ENCODE assay signal across 18 cellular contexts in the genomic region with DNA sequence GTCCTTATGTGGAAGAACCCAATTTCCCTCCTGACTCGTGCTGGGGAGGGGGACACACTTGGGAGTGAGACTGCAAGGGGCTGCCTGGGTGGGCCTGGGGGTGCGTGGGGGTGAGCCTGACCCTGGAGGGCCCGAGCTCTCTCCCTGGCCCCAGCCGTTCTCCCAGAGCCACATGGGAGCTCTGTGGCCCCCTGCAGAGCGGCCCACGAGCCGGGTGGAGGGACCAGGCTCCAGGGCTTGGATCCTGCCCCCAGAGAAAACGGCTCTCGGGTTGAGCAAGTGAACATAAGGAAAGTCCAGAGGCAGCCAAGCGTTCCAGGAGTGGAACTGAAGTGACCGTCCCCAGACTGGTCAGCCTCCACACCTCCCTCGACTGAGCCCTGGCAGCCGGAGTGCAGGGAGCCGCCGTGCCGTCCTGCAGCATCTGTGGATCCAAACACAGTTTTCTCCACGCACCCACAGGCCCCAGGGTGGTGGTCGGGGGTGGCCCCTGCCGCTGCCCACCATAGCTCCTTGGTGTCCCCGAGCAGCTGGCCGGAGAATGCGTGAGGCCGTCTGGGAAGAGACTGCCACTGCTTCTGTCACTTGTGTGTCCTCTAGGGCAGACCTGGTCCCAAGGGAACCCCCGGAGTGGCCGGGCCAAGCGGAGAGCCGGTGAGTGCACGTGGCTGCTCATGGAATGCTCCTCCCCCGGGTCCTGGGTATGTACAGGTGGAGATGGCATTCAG. TPM values are rescaled to one million over a fixed set of nuclear protein-coding genes. Genes with fewer than 3 reads are reported as not detected.
DNase-seq lines count a peak whose midpoint lies in the region; ATAC-seq, FAIRE-seq and TF ChIP-seq lines count a peak whose summit lies in the region.
"Had no signal": no experiment of that assay in that cellular context is flagged by ENCODE, and none has a peak within 500 bp of the region (broad histone marks: within the 10 kb centered on the region; RNA-seq: fewer than 3 reads in every experiment).

No MANE protein-coding gene starts in this region.

- H3K4me2 ChIP-seq in HepG2 (ENCODE audit: low read depth, low read length) (no peak overlapping the region), Karpas-422 (ENCODE audit: low read depth, low read length, poor library complexity, severe bottlenecking) (peak overlapping the region; percentile 77), mesenchymal stem cell (ENCODE audit: low read length, poor library complexity, severe bottlenecking) (no peak overlapping the region)
- H3K4me2 ChIP-seq: KMS-11, SK-N-SH had no signal

- no peak for TF ChIP-seq RAD21 in HepG2 (CRISPR knock-in tag; IDR thresholded peaks at IDR 0.05)

- H3K18ac ChIP-seq in mesenchymal stem cell (ENCODE audit: low read depth in 1 of 2, low read length in 2 of 2), result no peak overlapping the region

- no peak overlapping the region for H3K14ac ChIP-seq in mesenchymal stem cell (ENCODE audit: low read length in 2 of 2)

- no peak overlapping the region for H2BK120ac ChIP-seq in mesenchymal stem cell (ENCODE audit: low read depth, low read length)

- POLR2A ChIA-PET in HepG2 (lab: Yijun Ruan, JAX), result no interaction called here

- H3K9ac ChIP-seq in HepG2 (ENCODE audit: insufficient read depth, low read depth, low read length) (no peak overlapping the region), Karpas-422 (ENCODE audit: low read length) (peak overlapping the region; percentile 81), mesenchymal stem cell (ENCODE audit: low read length) (no peak overlapping the region)
- H3K9ac ChIP-seq: KMS-11, SK-N-SH had no signal

- TF ChIP-seq CTCF in HepG2 (CRISPR knock-in tag; IDR thresholded peaks at IDR 0.05), result no peak
- no peak for TF ChIP-seq CTCF in right lobe of liver (IDR thresholded peaks at IDR 0.05)
- TF ChIP-seq CTCF in progenitor cell of endocrine pancreas (IDR thresholded peaks at IDR 0.05; ENCODE audit: unreplicated experiment), result no peak

- no peak overlapping the region for H3K4me3 Mint-ChIP-seq in progenitor cell of endocrine pancreas (ENCODE audit: low read depth)
- no peak overlapping the region for H3K4me3 Mint-ChIP-seq in stimulated activated naive CD8-positive, alpha-beta T cell treated with anti-CD3 and anti-CD28 coated beads, Interleukin-15, amount 100 ng/mL, for 72 hours
- H3K4me3 Mint-ChIP-seq: CD8-positive, alpha-beta T cell had no signal

- H2BK15ac ChIP-seq in mesenchymal stem cell (ENCODE audit: low read depth, poor library complexity, severe bottlenecking), result no peak overlapping the region

- H3K9me3 ChIP-seq in HepG2 (ENCODE audit: low read length) (no peaks in the 10 kb centered on the region), right lobe of liver (no peaks in the 10 kb centered on the region), Karpas-422 (ENCODE audit: low read length) (no peaks in the 10 kb centered on the region), mesenchymal stem cell (ENCODE audit: control insufficient read depth, low read length) (no peaks in the 10 kb centered on the region)
- H3K9me3 ChIP-seq: SK-N-SH had no signal

- no peak overlapping the region for H3K27ac ChIP-seq in HepG2 (ENCODE audit: extremely low read length, insufficient read depth, low read length)
- H3K27ac ChIP-seq in right lobe of liver, result no peak overlapping the region
- H3K27ac ChIP-seq in Karpas-422 (ENCODE audit: low read length), result peak overlapping the region; percentile 97
- no peak overlapping the region for H3K27ac ChIP-seq in mesenchymal stem cell (ENCODE audit: low read length, poor library complexity, severe bottlenecking)
- H3K27ac ChIP-seq: KMS-11 had no signal

- no peaks in the 10 kb centered on the region for H3K36me3 Mint-ChIP-seq in progenitor cell of endocrine pancreas (ENCODE audit: insufficient read depth)
- H3K36me3 Mint-ChIP-seq: CD8-positive, alpha-beta T cell had no signal

- 82% methylated on average over 20 of the region's 29 CpGs for WGBS in HepG2 (ENCODE audit: low lambda C conversion rate)
- no CpG with 5 or more reads among the region's 29 CpGs for WGBS in right lobe of liver (ENCODE audit: insufficient coverage, low coverage, low lambda C conversion rate, missing lambda C conversion rate)
- WGBS in mesenchymal stem cell, result 86% methylated on average over 29 of the region's 29 CpGs

- peaks cover 4% of the 10 kb centered on the region for H3K4me1 Mint-ChIP-seq in progenitor cell of endocrine pancreas (ENCODE audit: low read depth)
- peaks cover 7% of the 10 kb centered on the region for H3K4me1 Mint-ChIP-seq in stimulated activated naive CD8-positive, alpha-beta T cell treated with anti-CD3 and anti-CD28 coated beads, Interleukin-15, amount 100 ng/mL, for 72 hours

- no peak overlapping the region for H2BK5ac ChIP-seq in mesenchymal stem cell (ENCODE audit: low read depth, low read length, poor library complexity, severe bottlenecking)

- no peak for DNase-seq in HepG2 (ENCODE audit: low spot score)
- no peak for DNase-seq in right lobe of liver
- DNase-seq in Karpas-422, result no peak
- DNase-seq in mesenchymal stem cell, result no peak
- DNase-seq in progenitor cell of endocrine pancreas (ENCODE audit: low spot score, unreplicated experiment), result no peak
- no peak for DNase-seq in stimulated activated naive CD8-positive, alpha-beta T cell treated with anti-CD3 and anti-CD28 coated beads, Interleukin-15, amount 100 ng/mL, for 72 hours
- DNase-seq: ACHN, C1 segment of cervical spinal cord, EL, GF-D8, NCI-H1105 treated with DMSO at 0.1 percent for 48 hours, NCI-H187 treated with DMSO at 0.1 percent for 48 hours, NCI-H69, SIG-M5, SK-N-SH had no signal

- H3K4ac ChIP-seq in mesenchymal stem cell (ENCODE audit: low read depth in 1 of 2, low read length in 2 of 2), result no peak overlapping the region

- H4K8ac ChIP-seq in mesenchymal stem cell (ENCODE audit: low read length), result no peak overlapping the region

- H4K91ac ChIP-seq in mesenchymal stem cell (ENCODE audit: low read length), result peak overlapping the region; percentile 11

- in situ Hi-C loops in HepG2 (cut with HindIII; ENCODE audit: extremely low pct_ligation_motif_present, low pct_unique_long_range_greater_than_20kb), result no loop called here

- H3K27me3 ChIP-seq in HepG2 (ENCODE audit: control insufficient read depth in 1 of 2, insufficient read depth in 2 of 2, low read length in 2 of 2) (no peaks in the 10 kb centered on the region), right lobe of liver (no peaks in the 10 kb centered on the region), Karpas-422 (ENCODE audit: low read length) (no peaks in the 10 kb centered on the region), mesenchymal stem cell (ENCODE audit: control insufficient read depth in 1 of 2, insufficient read depth in 1 of 2, low read length in 2 of 2) (peaks cover 0 to 34% of the 10 kb centered on the region in 2 experiments)

- no peak overlapping the region for H3K27ac Mint-ChIP-seq in progenitor cell of endocrine pancreas
- H3K27ac Mint-ChIP-seq in stimulated activated naive CD8-positive, alpha-beta T cell treated with anti-CD3 and anti-CD28 coated beads, Interleukin-15, amount 100 ng/mL, for 72 hours, result no peak overlapping the region
- H3K27ac Mint-ChIP-seq: CD8-positive, alpha-beta T cell had no signal

- H3K4me3 ChIP-seq in HepG2 (replicated peaks in 1 of 3; ENCODE audit: insufficient read depth in 1 of 3, low read depth in 2 of 3, low read length in 3 of 3), result no peak overlapping the region
- H3K4me3 ChIP-seq in right lobe of liver, result no peak overlapping the region
- H3K4me3 ChIP-seq in Karpas-422 (ENCODE audit: low read length), result no peak overlapping the region
- no peak overlapping the region for H3K4me3 ChIP-seq in mesenchymal stem cell (ENCODE audit: insufficient read depth in 1 of 2, low read depth in 1 of 2, low read length in 2 of 2)

- no peaks in the 10 kb centered on the region for H3K27me3 Mint-ChIP-seq in progenitor cell of endocrine pancreas
- H3K27me3 Mint-ChIP-seq in stimulated activated naive CD8-positive, alpha-beta T cell treated with anti-CD3 and anti-CD28 coated beads, Interleukin-15, amount 100 ng/mL, for 72 hours, result no peaks in the 10 kb centered on the region

- no peak overlapping the region for H2AK5ac ChIP-seq in mesenchymal stem cell (ENCODE audit: low read length, severe bottlenecking)

- H3K4me1 ChIP-seq in HepG2 (ENCODE audit: insufficient read depth, low read length) (peaks cover 37% of the 10 kb centered on the region), right lobe of liver (peaks cover 0 to 19% (median 5%) of the 10 kb centered on the region in 4 donors), Karpas-422 (ENCODE audit: low read length) (peaks cover 87% of the 10 kb centered on the region), mesenchymal stem cell (ENCODE audit: control insufficient read depth, insufficient read depth, low read depth, low read length) (peaks cover 30% of the 10 kb centered on the region)

- ATAC-seq in HepG2, result no peak
- ATAC-seq in right lobe of liver, result no peak
- no peak for ATAC-seq in HG03469 (IDR thresholded peaks at IDR 0.05; ENCODE audit: unreplicated experiment)
- ATAC-seq in stimulated activated naive CD8-positive, alpha-beta T cell treated with anti-CD3 and anti-CD28 coated beads, Interleukin-15, amount 100 ng/mL, for 72 hours, result no peak
- ATAC-seq: CD8-positive, alpha-beta T cell had no signal

- H3K79me1 ChIP-seq in mesenchymal stem cell (replicated peaks; ENCODE audit: low read length, poor library complexity, severe bottlenecking), result no peaks in the 10 kb centered on the region

- no peak for FAIRE-seq in HepG2 (lab: Jason Lieb, UNC)

- H3K36me3 ChIP-seq in HepG2 (replicated peaks in 1 of 2; ENCODE audit: control insufficient read depth in 1 of 2, insufficient read depth in 2 of 2, low read length in 2 of 2) (peaks cover 7 to 9% of the 10 kb centered on the region in 2 experiments; a peak in 3 of 5 replicates), right lobe of liver (no peaks in the 10 kb centered on the region), Karpas-422 (ENCODE audit: insufficient read depth, low read length) (no peaks in the 10 kb centered on the region), mesenchymal stem cell (ENCODE audit: control insufficient read depth in 1 of 2, insufficient read depth in 2 of 2, low read depth in 1 of 2, low read length in 2 of 2) (no peaks in the 10 kb centered on the region)

- BruUV-seq in HepG2 (replicated peaks; lab: Mats Ljungman, UMichigan), result no TSS peak

- H3K23ac ChIP-seq in mesenchymal stem cell (ENCODE audit: low read length in 2 of 2), result no peak overlapping the region

- TF ChIP-seq EP300 in HepG2 (IDR thresholded peaks at IDR 0.05; ENCODE audit: low read depth in 2 of 2, low read length in 2 of 2) (no peak), HepG2 (CRISPR knock-in tag; IDR thresholded peaks at IDR 0.05; ENCODE audit: borderline replicate concordance) (no peak)

- no peak overlapping the region for H2AFZ ChIP-seq in HepG2 (ENCODE audit: low read length)
- no peak overlapping the region for H2AFZ ChIP-seq in Karpas-422 (ENCODE audit: low read length)
- H2AFZ ChIP-seq in mesenchymal stem cell (ENCODE audit: low read depth, low read length), result no peak overlapping the region

- intact Hi-C loops in HepG2 (cut with micrococcal nuclease; ENCODE audit: unreplicated experiment) (no loop called here), right lobe of liver (cut with DNase I) (loop anchor here in 1 of 2 donors (10.0 kb wide), 1 partner anchor 177 kb away; the partner anchor contains the start of gene BHLHE23)

- H2BK12ac ChIP-seq in mesenchymal stem cell (ENCODE audit: low read length in 2 of 2), result no peak overlapping the region

- H3K9me2 ChIP-seq in Karpas-422 (replicated peaks; ENCODE audit: insufficient read depth, low read length), result no peaks in the 10 kb centered on the region
- H3K9me2 ChIP-seq: SK-N-SH had no signal

- H4K20me1 ChIP-seq in HepG2 (ENCODE audit: insufficient read depth, low read length) (no peaks in the 10 kb centered on the region; the same call in 1 of the 2 replicates), Karpas-422 (ENCODE audit: insufficient read depth, low read depth, low read length) (no peaks in the 10 kb centered on the region)

- TF ChIP-seq POLR2A in HepG2 (IDR thresholded peaks at IDR 0.05; ENCODE audit: insufficient read depth in 1 of 2, low read depth in 2 of 2, low read length in 2 of 2) (no peak), right lobe of liver (IDR thresholded peaks at IDR 0.05) (no peak)

- H3K9me3 Mint-ChIP-seq in progenitor cell of endocrine pancreas (ENCODE audit: low read depth), result no peaks in the 10 kb centered on the region
- H3K9me3 Mint-ChIP-seq in stimulated activated naive CD8-positive, alpha-beta T cell treated with anti-CD3 and anti-CD28 coated beads, Interleukin-15, amount 100 ng/mL, for 72 hours, result no peaks in the 10 kb centered on the region
- H3K9me3 Mint-ChIP-seq: CD8-positive, alpha-beta T cell had no signal

- CTCF ChIA-PET in HepG2 (lab: Yijun Ruan, JAX; ENCODE audit: low intra/inter-chr PET ratio, low total read pairs), result no interaction called here

- H3K79me2 ChIP-seq in HepG2 (ENCODE audit: insufficient read depth, low read length), result no peaks in the 10 kb centered on the region
- no peaks in the 10 kb centered on the region for H3K79me2 ChIP-seq in Karpas-422 (ENCODE audit: low read length)

RNA-seq across cellular contexts. Expression of gene COL9A3, which starts 10.6 kb away (rescaled TPM):
- total RNA-seq in HepG2 (2016; rRNA removed; fragmentation: Illumina TruSeq; extraction: Trizol) (53.3 and 204 TPM in 2 replicates), right lobe of liver (1 to 10 TPM; 1.5 to 7.6 (median 3.5) TPM), progenitor cell of endocrine pancreas (81.5 and 84.3 TPM in 2 replicates)
- total RNA-seq in HepG2 (2016; cell fraction: cytosol; rRNA removed; fragmentation: Illumina TruSeq; extraction: Trizol; ENCODE audit: low read depth), result 13.9 and 15.8 TPM in 2 replicates
- total RNA-seq in HepG2 (2016; cell fraction: insoluble cytoplasmic fraction; rRNA removed; fragmentation: Illumina TruSeq; extraction: Trizol), result 48.0 and 215 TPM in 2 replicates
- 19.3 and 20.8 TPM in 2 replicates for total RNA-seq in HepG2 (2016; cell fraction: membrane; rRNA removed; fragmentation: Illumina TruSeq; extraction: Trizol)
- total RNA-seq in HepG2 (2016; cell fraction: nucleus; rRNA removed; fragmentation: Illumina TruSeq; extraction: Trizol), result 216 and 254 TPM in 2 replicates
- 155 and 175 TPM in 2 replicates for polyA plus RNA-seq in HepG2 (2011; rRNA removed)
- 84.5 and 113 TPM in 2 replicates for polyA plus RNA-seq in HepG2 (2011; cell fraction: cytosol; rRNA removed)
- 1,291 and 1,782 TPM in 2 replicates for polyA plus RNA-seq in HepG2 (2011; cell fraction: nucleus; rRNA removed)
- polyA plus RNA-seq in HepG2 (2012), result 79.9 and 172 TPM in 2 replicates
- polyA plus RNA-seq in HepG2 (2016; cell fraction: cytosol; fragmentation: Illumina TruSeq; extraction: Trizol; ENCODE audit: low read depth), result 9.2 and 9.5 TPM in 2 replicates
- 55.1 and 66.2 TPM in 2 replicates for polyA plus RNA-seq in HepG2 (2016; cell fraction: insoluble cytoplasmic fraction; fragmentation: Illumina TruSeq; extraction: Trizol; ENCODE audit: low read depth)
- 17.0 and 20.1 TPM in 2 replicates for polyA plus RNA-seq in HepG2 (2016; cell fraction: membrane; fragmentation: Illumina TruSeq; extraction: Trizol; ENCODE audit: low read depth)
- polyA plus RNA-seq in HepG2 (2016; cell fraction: nucleus; fragmentation: Illumina TruSeq; extraction: Trizol; ENCODE audit: insufficient read depth, low read depth), result 637 and 662 TPM in 2 replicates
- 5.1 and 12.2 TPM in 2 replicates for polyA minus RNA-seq in HepG2 (2011; rRNA and poly(A)+ RNA removed; ENCODE audit: low replicate concordance)
- polyA minus RNA-seq in HepG2 (2011; cell fraction: cytosol; rRNA and poly(A)+ RNA removed), result 23.0 and 25.3 TPM in 2 replicates
- 56.8 and 67.0 TPM in 2 replicates for polyA minus RNA-seq in HepG2 (2011; cell fraction: nucleus; rRNA and poly(A)+ RNA removed)
- total RNA-seq in Karpas-422 (2014; rRNA removed; shearing (Covaris generic); ENCODE audit: low replicate concordance), result 41.2 and 87.5 TPM in 2 replicates
- polyA plus RNA-seq in mesenchymal stem cell (2013, experiment 1 of 2), result 0.79 TPM
- 0.44 TPM for polyA plus RNA-seq in mesenchymal stem cell (2013, experiment 2 of 2)
- total RNA-seq: CD8-positive, alpha-beta T cell had no signal

RNA-seq across cellular contexts. Expression of gene OGFR, which starts 22.9 kb away (rescaled TPM):
- 68.3 and 81.8 TPM in 2 replicates for total RNA-seq in HepG2 (2016; rRNA removed; fragmentation: Illumina TruSeq; extraction: Trizol)
- total RNA-seq in HepG2 (2016; cell fraction: cytosol; rRNA removed; fragmentation: Illumina TruSeq; extraction: Trizol; ENCODE audit: low read depth), result 6.3 and 8.7 TPM in 2 replicates
- total RNA-seq in HepG2 (2016; cell fraction: insoluble cytoplasmic fraction; rRNA removed; fragmentation: Illumina TruSeq; extraction: Trizol), result 58.8 and 84.2 TPM in 2 replicates
- total RNA-seq in HepG2 (2016; cell fraction: membrane; rRNA removed; fragmentation: Illumina TruSeq; extraction: Trizol), result 20.8 and 24.4 TPM in 2 replicates
- total RNA-seq in HepG2 (2016; cell fraction: nucleus; rRNA removed; fragmentation: Illumina TruSeq; extraction: Trizol), result 33.8 and 41.3 TPM in 2 replicates
- 47.7 and 62.2 TPM in 2 replicates for polyA plus RNA-seq in HepG2 (2011; rRNA removed)
- 58.6 and 82.5 TPM in 2 replicates for polyA plus RNA-seq in HepG2 (2011; cell fraction: cytosol; rRNA removed)
- 105 and 121 TPM in 2 replicates for polyA plus RNA-seq in HepG2 (2011; cell fraction: nucleus; rRNA removed)
- 34.0 and 38.1 TPM in 2 replicates for polyA plus RNA-seq in HepG2 (2012)
- polyA plus RNA-seq in HepG2 (2016; cell fraction: cytosol; fragmentation: Illumina TruSeq; extraction: Trizol; ENCODE audit: low read depth), result 4.2 and 4.7 TPM in 2 replicates
- 68.1 and 77.5 TPM in 2 replicates for polyA plus RNA-seq in HepG2 (2016; cell fraction: insoluble cytoplasmic fraction; fragmentation: Illumina TruSeq; extraction: Trizol; ENCODE audit: low read depth)
- polyA plus RNA-seq in HepG2 (2016; cell fraction: membrane; fragmentation: Illumina TruSeq; extraction: Trizol; ENCODE audit: low read depth), result 11.5 and 14.2 TPM in 2 replicates
- 103 and 104 TPM in 2 replicates for polyA plus RNA-seq in HepG2 (2016; cell fraction: nucleus; fragmentation: Illumina TruSeq; extraction: Trizol; ENCODE audit: insufficient read depth, low read depth)
- 38.5 and 45.1 TPM in 2 replicates for polyA minus RNA-seq in HepG2 (2011; rRNA and poly(A)+ RNA removed; ENCODE audit: low replicate concordance)
- polyA minus RNA-seq in HepG2 (2011; cell fraction: cytosol; rRNA and poly(A)+ RNA removed), result 39.4 and 42.5 TPM in 2 replicates
- polyA minus RNA-seq in HepG2 (2011; cell fraction: nucleus; rRNA and poly(A)+ RNA removed), result 15.1 and 20.0 TPM in 2 replicates
- total RNA-seq in right lobe of liver, result 10 to 100 TPM; 40.7 to 48.1 (median 47.0) TPM
- total RNA-seq in Karpas-422 (2014; rRNA removed; shearing (Covaris generic); ENCODE audit: low replicate concordance), result 23.8 and 99.0 TPM in 2 replicates
- 28.3 TPM for polyA plus RNA-seq in mesenchymal stem cell (2013, experiment 1 of 2)
- polyA plus RNA-seq in mesenchymal stem cell (2013, experiment 2 of 2), result 27.4 TPM
- total RNA-seq in progenitor cell of endocrine pancreas, result 29.6 and 31.0 TPM in 2 replicates

RNA-seq across cellular contexts. Expression of gene MRGBP, which starts 31.2 kb away (rescaled TPM):
- total RNA-seq in HepG2 (2016; rRNA removed; fragmentation: Illumina TruSeq; extraction: Trizol), result 34.8 and 35.9 TPM in 2 replicates
- total RNA-seq in HepG2 (2016; cell fraction: cytosol; rRNA removed; fragmentation: Illumina TruSeq; extraction: Trizol; ENCODE audit: low read depth), result 79.0 and 80.7 TPM in 2 replicates
- total RNA-seq in HepG2 (2016; cell fraction: insoluble cytoplasmic fraction; rRNA removed; fragmentation: Illumina TruSeq; extraction: Trizol), result 31.8 and 38.7 TPM in 2 replicates
- total RNA-seq in HepG2 (2016; cell fraction: membrane; rRNA removed; fragmentation: Illumina TruSeq; extraction: Trizol), result 96.7 and 98.0 TPM in 2 replicates
- total RNA-seq in HepG2 (2016; cell fraction: nucleus; rRNA removed; fragmentation: Illumina TruSeq; extraction: Trizol), result 17.0 and 18.5 TPM in 2 replicates
- polyA plus RNA-seq in HepG2 (2011; rRNA removed), result 31.6 and 34.2 TPM in 2 replicates
- 30.7 and 37.2 TPM in 2 replicates for polyA plus RNA-seq in HepG2 (2011; cell fraction: cytosol; rRNA removed)
- 29.7 and 36.4 TPM in 2 replicates for polyA plus RNA-seq in HepG2 (2011; cell fraction: nucleus; rRNA removed)
- polyA plus RNA-seq in HepG2 (2012), result 21.6 and 23.1 TPM in 2 replicates
- polyA plus RNA-seq in HepG2 (2016; cell fraction: cytosol; fragmentation: Illumina TruSeq; extraction: Trizol; ENCODE audit: low read depth), result 88.5 and 96.5 TPM in 2 replicates
- polyA plus RNA-seq in HepG2 (2016; cell fraction: insoluble cytoplasmic fraction; fragmentation: Illumina TruSeq; extraction: Trizol; ENCODE audit: low read depth), result 34.9 and 39.2 TPM in 2 replicates
- polyA plus RNA-seq in HepG2 (2016; cell fraction: membrane; fragmentation: Illumina TruSeq; extraction: Trizol; ENCODE audit: low read depth), result 88.7 and 90.6 TPM in 2 replicates
- polyA plus RNA-seq in HepG2 (2016; cell fraction: nucleus; fragmentation: Illumina TruSeq; extraction: Trizol; ENCODE audit: insufficient read depth, low read depth), result 40.3 and 42.7 TPM in 2 replicates
- polyA minus RNA-seq in HepG2 (2011; rRNA and poly(A)+ RNA removed; ENCODE audit: low replicate concordance), result 21.2 and 36.8 TPM in 2 replicates
- polyA minus RNA-seq in HepG2 (2011; cell fraction: cytosol; rRNA and poly(A)+ RNA removed), result 12.7 and 13.0 TPM in 2 replicates
- polyA minus RNA-seq in HepG2 (2011; cell fraction: nucleus; rRNA and poly(A)+ RNA removed), result 10.2 and 10.9 TPM in 2 replicates
- total RNA-seq in right lobe of liver, result 1 to 10 TPM; 3.3 to 8.0 (median 5.3) TPM
- 17.9 and 31.9 TPM in 2 replicates for total RNA-seq in Karpas-422 (2014; rRNA removed; shearing (Covaris generic); ENCODE audit: low replicate concordance)
- 14.2 TPM for polyA plus RNA-seq in mesenchymal stem cell (2013, experiment 1 of 2)
- 14.5 TPM for polyA plus RNA-seq in mesenchymal stem cell (2013, experiment 2 of 2)
- 12.4 and 13.8 TPM in 2 replicates for total RNA-seq in progenitor cell of endocrine pancreas

RNA-seq across cellular contexts. Expression of gene TCFL5, which starts 34.1 kb away (rescaled TPM):
- total RNA-seq in HepG2 (2016; rRNA removed; fragmentation: Illumina TruSeq; extraction: Trizol) (20.0 and 21.1 TPM in 2 replicates), right lobe of liver (1 to 10 TPM; 2.9 to 5.1 (median 3.9) TPM), progenitor cell of endocrine pancreas (7.7 and 7.9 TPM in 2 replicates)
- 13.3 and 17.7 TPM in 2 replicates for total RNA-seq in HepG2 (2016; cell fraction: cytosol; rRNA removed; fragmentation: Illumina TruSeq; extraction: Trizol; ENCODE audit: low read depth)
- 20.4 and 21.0 TPM in 2 replicates for total RNA-seq in HepG2 (2016; cell fraction: insoluble cytoplasmic fraction; rRNA removed; fragmentation: Illumina TruSeq; extraction: Trizol)
- 28.7 and 36.7 TPM in 2 replicates for total RNA-seq in HepG2 (2016; cell fraction: membrane; rRNA removed; fragmentation: Illumina TruSeq; extraction: Trizol)
- 11.4 and 12.6 TPM in 2 replicates for total RNA-seq in HepG2 (2016; cell fraction: nucleus; rRNA removed; fragmentation: Illumina TruSeq; extraction: Trizol)
- 14.2 and 14.8 TPM in 2 replicates for polyA plus RNA-seq in HepG2 (2011; rRNA removed)
- 9.0 and 11.8 TPM in 2 replicates for polyA plus RNA-seq in HepG2 (2011; cell fraction: cytosol; rRNA removed)
- 6.4 and 8.0 TPM in 2 replicates for polyA plus RNA-seq in HepG2 (2011; cell fraction: nucleus; rRNA removed)
- polyA plus RNA-seq in HepG2 (2012), result 12.4 and 13.3 TPM in 2 replicates
- polyA plus RNA-seq in HepG2 (2016; cell fraction: cytosol; fragmentation: Illumina TruSeq; extraction: Trizol; ENCODE audit: low read depth), result 13.1 and 14.7 TPM in 2 replicates
- polyA plus RNA-seq in HepG2 (2016; cell fraction: insoluble cytoplasmic fraction; fragmentation: Illumina TruSeq; extraction: Trizol; ENCODE audit: low read depth), result 19.5 and 20.9 TPM in 2 replicates
- polyA plus RNA-seq in HepG2 (2016; cell fraction: membrane; fragmentation: Illumina TruSeq; extraction: Trizol; ENCODE audit: low read depth), result 25.6 and 29.7 TPM in 2 replicates
- 21.4 and 23.1 TPM in 2 replicates for polyA plus RNA-seq in HepG2 (2016; cell fraction: nucleus; fragmentation: Illumina TruSeq; extraction: Trizol; ENCODE audit: insufficient read depth, low read depth)
- polyA minus RNA-seq in HepG2 (2011; rRNA and poly(A)+ RNA removed; ENCODE audit: low replicate concordance), result 4.7 and 6.4 TPM in 2 replicates
- polyA minus RNA-seq in HepG2 (2011; cell fraction: cytosol; rRNA and poly(A)+ RNA removed), result 9.9 and 10.2 TPM in 2 replicates
- 5.2 and 6.1 TPM in 2 replicates for polyA minus RNA-seq in HepG2 (2011; cell fraction: nucleus; rRNA and poly(A)+ RNA removed)
- 11.3 and 11.5 TPM in 2 replicates for total RNA-seq in Karpas-422 (2014; rRNA removed; shearing (Covaris generic); ENCODE audit: low replicate concordance)
- polyA plus RNA-seq in mesenchymal stem cell (2013, experiment 1 of 2), result 6.1 TPM
- polyA plus RNA-seq in mesenchymal stem cell (2013, experiment 2 of 2), result 6.9 TPM
